14 cellular contexts compared by ENCODE assay signal in genomic region chr3:17182158-17182557, GRCh38.
A peak's percentile ranks its signal among the peaks of the same experiment; 100 is the strongest.
DNase-seq lines count a peak whose midpoint lies in the region; ATAC-seq and TF ChIP-seq lines count a peak whose summit lies in the region.
"Had no signal": no experiment of that assay in that cellular context is flagged by ENCODE, and none has a peak within 500 bp of the region (broad histone marks: within the 10 kb centered on the region; RNA-seq: fewer than 3 reads in every experiment).

No MANE protein-coding gene starts in this region.

- H3K4me3 Mint-ChIP-seq in endodermal cell, result no peak overlapping the region
- H3K4me3 Mint-ChIP-seq in CD14-positive monocyte, result no peak overlapping the region

- H3F3A ChIP-seq in SK-N-SH (replicated peaks; ENCODE audit: insufficient read depth), result peaks cover 4% of the 10 kb centered on the region

- no peak overlapping the region for H3K4me3 ChIP-seq in endodermal cell (ENCODE audit: low read length)
- no peak overlapping the region for H3K4me3 ChIP-seq in SK-N-SH (ENCODE audit: low read depth in 2 of 2, low read length in 1 of 2)
- H3K4me3 ChIP-seq in vagina, result no peak overlapping the region
- H3K4me3 ChIP-seq: GM23248, lower lobe of right lung had no signal

- H3K4me1 ChIP-seq in endodermal cell (ENCODE audit: control insufficient read depth, insufficient read depth, low read length), result no peaks in the 10 kb centered on the region
- peaks cover 4 to 5% of the 10 kb centered on the region in 2 experiments; a peak in 1 of 4 replicates for H3K4me1 ChIP-seq in SK-N-SH (ENCODE audit: control insufficient read depth in 1 of 2, insufficient read depth in 2 of 2, low read depth in 1 of 2, low read length in 1 of 2)
- no peaks in the 10 kb centered on the region for H3K4me1 ChIP-seq in vagina
- H3K4me1 ChIP-seq: lower lobe of right lung had no signal

- H4K20me1 ChIP-seq in SK-N-SH (ENCODE audit: insufficient read depth), result no peaks in the 10 kb centered on the region

- no peak for TF ChIP-seq CTCF in endodermal cell (conservative IDR thresholded peaks at IDR 0.05)
- TF ChIP-seq CTCF in CD14-positive monocyte (IDR thresholded peaks at IDR 0.05), result no peak
- no peak for TF ChIP-seq CTCF in SK-N-SH (IDR thresholded peaks at IDR 0.05)
- no peak for TF ChIP-seq CTCF in vagina (IDR thresholded peaks at IDR 0.05)

- CTCF ChIA-PET in SK-N-SH (lab: Yijun Ruan, JAX), result interaction anchor here (1.5 kb wide), 1 partner anchor 15 kb away, joined by 3 read pairs; no protein-coding TSS in a partner anchor

- H3K9me3 Mint-ChIP-seq in endodermal cell (no peaks in the 10 kb centered on the region), CD14-positive monocyte (no peaks in the 10 kb centered on the region)

- peak overlapping the region; percentile 49 for H3K27ac ChIP-seq in endodermal cell (ENCODE audit: low read depth, low read length)
- no peak overlapping the region for H3K27ac ChIP-seq in SK-N-SH (ENCODE audit: low read depth in 2 of 2, low read length in 1 of 2)
- no peak overlapping the region for H3K27ac ChIP-seq in vagina
- H3K27ac ChIP-seq: GM23248, lower lobe of right lung, VCaP had no signal

- no peaks in the 10 kb centered on the region for H3K79me2 ChIP-seq in SK-N-SH (ENCODE audit: insufficient read depth)

- peak; percentile 59 for ATAC-seq in GM18505 (IDR thresholded peaks at IDR 0.05; ENCODE audit: unreplicated experiment)
- peak; percentile 65 for ATAC-seq in GM21423 (IDR thresholded peaks at IDR 0.05; ENCODE audit: unreplicated experiment)
- ATAC-seq in HG03280 (IDR thresholded peaks at IDR 0.05; ENCODE audit: unreplicated experiment), result peak; percentile 66
- ATAC-seq in GM19467 (IDR thresholded peaks at IDR 0.05; ENCODE audit: unreplicated experiment), result no peak
- ATAC-seq: lower lobe of right lung had no signal

- TF ChIP-seq EP300 in SK-N-SH (IDR thresholded peaks at IDR 0.05; ENCODE audit: borderline replicate concordance in 1 of 2, low read depth in 1 of 2, low read length in 1 of 2), result no peak

- intact Hi-C loops in CD14-positive monocyte (cut with micrococcal nuclease) (no loop called here), vagina (cut with DNase I) (no loop called here)

- no peaks in the 10 kb centered on the region for H3K27me3 ChIP-seq in endodermal cell (ENCODE audit: control insufficient read depth, insufficient read depth, low read length, poor library complexity, severe bottlenecking)
- H3K27me3 ChIP-seq in SK-N-SH (ENCODE audit: insufficient read depth), result no peaks in the 10 kb centered on the region
- H3K27me3 ChIP-seq in vagina, result no peaks in the 10 kb centered on the region

- peaks cover 15% of the 10 kb centered on the region for H3K4me1 Mint-ChIP-seq in endodermal cell
- no peaks in the 10 kb centered on the region for H3K4me1 Mint-ChIP-seq in CD14-positive monocyte

- no peaks in the 10 kb centered on the region for H3K36me3 ChIP-seq in endodermal cell (ENCODE audit: control insufficient read depth, insufficient read depth, low read length)
- peaks cover 0 to 6% of the 10 kb centered on the region in 2 experiments for H3K36me3 ChIP-seq in SK-N-SH (replicated peaks in 1 of 2; ENCODE audit: control insufficient read depth in 1 of 2, insufficient read depth in 2 of 2, low read length in 1 of 2)
- H3K36me3 ChIP-seq in vagina, result peaks cover 0 to 17% of the 10 kb centered on the region in 2 donors

- H3K27me3 Mint-ChIP-seq in endodermal cell (ENCODE audit: insufficient read depth) (no peaks in the 10 kb centered on the region), CD14-positive monocyte (ENCODE audit: low read depth in 3 of 3) (no peaks in the 10 kb centered on the region)

- H3K9me2 ChIP-seq in SK-N-SH, result no peaks in the 10 kb centered on the region

- H3K36me3 Mint-ChIP-seq in endodermal cell (ENCODE audit: low read depth) (peaks cover 8% of the 10 kb centered on the region), CD14-positive monocyte (peaks cover 34 to 44% of the 10 kb centered on the region in 2 donors)

- DNase-seq in endodermal cell (no peak), CD14-positive monocyte (ENCODE audit: low spot score) (no peak), SK-N-SH (no peak), vagina (ENCODE audit: extremely low spot score in 2 of 2) (no peak)
- DNase-seq: amniotic stem cell; GM23248; lower lobe of right lung; NK-92 treated with Interleukin-12 subunit alpha and Interleukin-12 subunit beta, amount 100 ng/mL, for 24 hours; stimulated activated CD4-positive, alpha-beta T cell treated with anti-CD3 and anti-CD28 coated beads, Interleukin-12 subunit alpha, Interleukin-12 subunit beta, amount 100 ng/mL, for 4 hours had no signal

- H3K9ac ChIP-seq in endodermal cell (ENCODE audit: extremely low read depth, low read length, poor library complexity, severe bottlenecking) (no peak overlapping the region), SK-N-SH (no peak overlapping the region)
- H3K9ac ChIP-seq: GM23248 had no signal

- WGBS in endodermal cell (ENCODE audit: insufficient coverage in 1 of 2, insufficient read length in 1 of 2), 2 experiments, result 92 to 93% methylated on average over 3 to 5 of the region's 5 CpGs
- 95% methylated on average over 5 of the region's 5 CpGs for WGBS in SK-N-SH (ENCODE audit: low lambda C conversion rate)

- no peaks in the 10 kb centered on the region for H3K9me3 ChIP-seq in endodermal cell (ENCODE audit: control insufficient read depth, low read length)
- H3K9me3 ChIP-seq in SK-N-SH, result no peaks in the 10 kb centered on the region
- H3K9me3 ChIP-seq in vagina, result no peaks in the 10 kb centered on the region
- H3K9me3 ChIP-seq: lower lobe of right lung had no signal

- no peak overlapping the region for H3K27ac Mint-ChIP-seq in endodermal cell
- no peak overlapping the region for H3K27ac Mint-ChIP-seq in CD14-positive monocyte

- no peak for TF ChIP-seq RAD21 in SK-N-SH (IDR thresholded peaks at IDR 0.05; ENCODE audit: low read length)

- no peak overlapping the region for H2AFZ ChIP-seq in SK-N-SH (ENCODE audit: low read depth)
- H2AFZ ChIP-seq: GM23248 had no signal

- TF ChIP-seq POLR2A in GM18505 (IDR thresholded peaks at IDR 0.05; ENCODE audit: borderline replicate concordance, extremely low read depth, insufficient read depth, insufficient read length) (no peak), vagina (IDR thresholded peaks at IDR 0.05) (no peak)

- H3K4me2 ChIP-seq in SK-N-SH, result no peak overlapping the region

- POLR2A ChIA-PET in SK-N-SH (lab: Yijun Ruan, JAX), result no interaction called here

TF ChIP-seq in SK-N-SH, 30 proteins besides CTCF, POLR2A, EP300 and RAD21:
- TF ChIP-seq JUND (IDR thresholded peaks at IDR 0.05), result no peak
- TF ChIP-seq FOSL2 (IDR thresholded peaks at IDR 0.05; ENCODE audit: borderline replicate concordance, low read depth), result no peak
- no peak for TF ChIP-seq TEAD4 (IDR thresholded peaks at IDR 0.05; ENCODE audit: borderline replicate concordance, insufficient read depth)
- TF ChIP-seq YY1 (IDR thresholded peaks at IDR 0.05; ENCODE audit: low read depth), result no peak
- TF ChIP-seq RFX5 (IDR thresholded peaks at IDR 0.05; ENCODE audit: low read length), result no peak
- no peak for TF ChIP-seq NRF1 (IDR thresholded peaks at IDR 0.05; ENCODE audit: low read depth, low read length)
- TF ChIP-seq RCOR1 (IDR thresholded peaks at IDR 0.05; ENCODE audit: low read length), result no peak
- no peak for TF ChIP-seq GABPA (IDR thresholded peaks at IDR 0.05; ENCODE audit: low read depth)
- TF ChIP-seq MAX (IDR thresholded peaks at IDR 0.05; ENCODE audit: low read depth), result no peak
- no peak for TF ChIP-seq FOXJ3 (CRISPR knock-in tag; IDR thresholded peaks at IDR 0.05)
- no peak for TF ChIP-seq MEF2A (IDR thresholded peaks at IDR 0.05; ENCODE audit: borderline replicate concordance, low read depth)
- TF ChIP-seq EZH2phosphoT487 (IDR thresholded peaks at IDR 0.05; ENCODE audit: borderline replicate concordance, low read depth), result no peak
- no peak for TF ChIP-seq FOXM1 (IDR thresholded peaks at IDR 0.05; ENCODE audit: low read depth)
- TF ChIP-seq CHD2 (IDR thresholded peaks at IDR 0.05; ENCODE audit: low read length, partially characterized antibody), result no peak
- no peak for TF ChIP-seq MXI1 (IDR thresholded peaks at IDR 0.05; ENCODE audit: low read depth, low read length)
- no peak for TF ChIP-seq POLR2AphosphoS5 (IDR thresholded peaks at IDR 0.05; ENCODE audit: low read depth, low read length)
- TF ChIP-seq NFIC (IDR thresholded peaks at IDR 0.05; ENCODE audit: borderline replicate concordance), result no peak
- TF ChIP-seq RXRA (IDR thresholded peaks at IDR 0.05; ENCODE audit: borderline replicate concordance, low read depth), result no peak
